26 cellular contexts compared by ENCODE assay signal in genomic region chr3:152172465-152172864, GRCh38.
"Had no signal": no experiment of that assay in that cellular context is flagged by ENCODE, and none has a peak within 500 bp of the region (broad histone marks: within the 10 kb centered on the region; RNA-seq: fewer than 3 reads in every experiment).

No MANE protein-coding gene starts in this region.

- DNase-seq: activated CD4-positive, alpha-beta T cell treated with anti-CD3 and anti-CD28 coated beads for 4 hours; activated CD8-positive, alpha-beta memory T cell treated with anti-CD3 and anti-CD28 coated beads, Interleukin-2, amount 50 U/mL, for 4 hours; activated CD8-positive, alpha-beta T cell treated with anti-CD3 and anti-CD28 coated beads for 36 hours; activated gamma-delta T cell treated with Interleukin-2 at 50 U/mL for 16 hours; activated naive CD4-positive, alpha-beta T cell treated with anti-CD3 and anti-CD28 coated beads, Interleukin-2, amount 10 ng/mL, durations not matched to agents 7 days and 5 days; activated naive CD8-positive, alpha-beta T cell treated with anti-CD3 and anti-CD28 coated beads for 36 hours; activated T-cell treated with anti-CD3 and anti-CD28 coated beads, Interleukin-2, amount 50 U/mL, for 72 hours; adrenal gland; anterior cingulate cortex; cerebellar nuclear complex; MG63; MV-4-11; NCI-H1092 treated with DMSO at 0.1 percent for 48 hours; NCI-H1417 treated with DMSO at 0.1 percent for 48 hours; NCI-H1694; NCI-H2029 treated with DMSO at 0.1 percent for 48 hours; NCI-H510A treated with DMSO at 0.1 percent for 48 hours; NCI-H69; NK-92 treated with Interleukin-12 subunit alpha and Interleukin-12 subunit beta, amount 100 ng/mL, for 24 hours; OCI-M1; RPMI8226; SW 1271 had no signal

- H3K27me3 ChIP-seq: adrenal gland, MG63 had no signal

- H3K9me3 ChIP-seq: adrenal gland had no signal

- H3K36me3 ChIP-seq: adrenal gland, MG63 had no signal

- H3K4me1 ChIP-seq: adrenal gland had no signal

- H3K4me3 ChIP-seq: adrenal gland, MG63, SK-N-MC had no signal

- ATAC-seq: activated CD4-positive, CD25-positive, alpha-beta regulatory T cell treated with anti-CD3 and anti-CD28 coated beads, Interleukin-2, amount 50 U/mL, for 24 hours; activated CD8-positive, alpha-beta T cell treated with anti-CD3 and anti-CD28 coated beads for 36 hours; activated T-cell treated with anti-CD3 and anti-CD28 coated beads, Interleukin-2, amount 50 U/mL, for 72 hours; Panc1; Right ventricle myocardium inferior had no signal
